In the genomic region with DNA sequence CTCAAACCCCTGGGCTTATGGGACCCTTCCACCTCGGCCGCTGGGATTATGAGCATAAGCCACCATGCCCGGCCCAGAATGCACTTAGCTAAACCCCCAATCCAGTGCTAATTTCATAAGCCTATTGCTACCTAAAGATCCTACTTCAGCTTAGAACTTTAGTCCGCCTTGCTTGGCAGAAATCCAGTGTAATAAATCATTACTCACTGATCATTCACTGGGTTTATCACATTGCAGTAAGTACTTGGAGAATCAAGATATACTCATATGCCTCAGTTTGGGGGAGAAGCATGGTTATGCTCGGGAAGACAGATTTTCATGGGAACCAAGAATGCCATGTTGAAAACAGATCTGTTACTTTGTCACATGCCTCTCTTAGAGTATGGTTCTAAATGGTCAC, we compare ENCODE assay signal across 1 cellular context.
TF ChIP-seq lines count a peak whose summit lies in the region.

No MANE protein-coding gene starts in this region.

TF ChIP-seq in K562, 482 proteins besides CTCF, POLR2A, EP300 and RAD21:
- TF ChIP-seq, protein P1, sequence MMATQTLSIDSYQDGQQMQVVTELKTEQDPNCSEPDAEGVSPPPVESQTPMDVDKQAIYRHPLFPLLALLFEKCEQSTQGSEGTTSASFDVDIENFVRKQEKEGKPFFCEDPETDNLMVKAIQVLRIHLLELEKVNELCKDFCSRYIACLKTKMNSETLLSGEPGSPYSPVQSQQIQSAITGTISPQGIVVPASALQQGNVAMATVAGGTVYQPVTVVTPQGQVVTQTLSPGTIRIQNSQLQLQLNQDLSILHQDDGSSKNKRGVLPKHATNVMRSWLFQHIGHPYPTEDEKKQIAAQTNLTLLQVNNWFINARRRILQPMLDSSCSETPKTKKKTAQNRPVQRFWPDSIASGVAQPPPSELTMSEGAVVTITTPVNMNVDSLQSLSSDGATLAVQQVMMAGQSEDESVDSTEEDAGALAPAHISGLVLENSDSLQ (IDR thresholded peaks at IDR 0.05) = peak; percentile 67
- TF ChIP-seq NFIC (IDR thresholded peaks at IDR 0.05) = peak; percentile 38; the same call in 1 of the 2 replicates
- TF ChIP-seq COPS2 (conservative IDR thresholded peaks at IDR 0.05) = no peak
- TF ChIP-seq MEIS2 (IDR thresholded peaks at IDR 0.05; ENCODE audit: partially characterized antibody) = peak; percentile 90
- TF ChIP-seq, protein P2, sequence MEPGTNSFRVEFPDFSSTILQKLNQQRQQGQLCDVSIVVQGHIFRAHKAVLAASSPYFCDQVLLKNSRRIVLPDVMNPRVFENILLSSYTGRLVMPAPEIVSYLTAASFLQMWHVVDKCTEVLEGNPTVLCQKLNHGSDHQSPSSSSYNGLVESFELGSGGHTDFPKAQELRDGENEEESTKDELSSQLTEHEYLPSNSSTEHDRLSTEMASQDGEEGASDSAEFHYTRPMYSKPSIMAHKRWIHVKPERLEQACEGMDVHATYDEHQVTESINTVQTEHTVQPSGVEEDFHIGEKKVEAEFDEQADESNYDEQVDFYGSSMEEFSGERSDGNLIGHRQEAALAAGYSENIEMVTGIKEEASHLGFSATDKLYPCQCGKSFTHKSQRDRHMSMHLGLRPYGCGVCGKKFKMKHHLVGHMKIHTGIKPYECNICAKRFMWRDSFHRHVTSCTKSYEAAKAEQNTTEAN (CRISPR knock-in tag; IDR thresholded peaks at IDR 0.05) = no peak
- TF ChIP-seq ZNF589 (CRISPR knock-in tag; IDR thresholded peaks at IDR 0.05; ENCODE audit: low read depth) = no peak
- TF ChIP-seq, protein P3, sequence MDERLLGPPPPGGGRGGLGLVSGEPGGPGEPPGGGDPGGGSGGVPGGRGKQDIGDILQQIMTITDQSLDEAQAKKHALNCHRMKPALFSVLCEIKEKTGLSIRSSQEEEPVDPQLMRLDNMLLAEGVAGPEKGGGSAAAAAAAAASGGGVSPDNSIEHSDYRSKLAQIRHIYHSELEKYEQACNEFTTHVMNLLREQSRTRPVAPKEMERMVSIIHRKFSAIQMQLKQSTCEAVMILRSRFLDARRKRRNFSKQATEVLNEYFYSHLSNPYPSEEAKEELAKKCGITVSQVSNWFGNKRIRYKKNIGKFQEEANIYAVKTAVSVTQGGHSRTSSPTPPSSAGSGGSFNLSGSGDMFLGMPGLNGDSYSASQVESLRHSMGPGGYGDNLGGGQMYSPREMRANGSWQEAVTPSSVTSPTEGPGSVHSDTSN (CRISPR knock-in tag; IDR thresholded peaks at IDR 0.05; ENCODE audit: low read depth) = no peak
- TF ChIP-seq, protein P3 (tag; conservative IDR thresholded peaks at IDR 0.05; ENCODE audit: low read depth) = peak; percentile 87
- TF ChIP-seq ZNF696 (CRISPR knock-in tag; conservative IDR thresholded peaks at IDR 0.05) = no peak
